ENCODE assay signal across 1 cellular context in genomic region chr2:137228566-137228965, GRCh38.
TF ChIP-seq lines count a peak whose summit lies in the region.

No MANE protein-coding gene starts in this region.

TF ChIP-seq in HepG2, 621 proteins besides CTCF, POLR2A, EP300 and RAD21 (continued from another document):
- TF ChIP-seq MYPOP (CRISPR knock-in tag; IDR thresholded peaks at IDR 0.05) (no peak), RELA (CRISPR knock-in tag; IDR thresholded peaks at IDR 0.05) (no peak), ATRX (CRISPR knock-in tag; IDR thresholded peaks at IDR 0.05; ENCODE audit: borderline replicate concordance) (no peak), SMC3 (IDR thresholded peaks at IDR 0.05; ENCODE audit: low read length) (no peak), ARHGAP35 (CRISPR knock-in tag; IDR thresholded peaks at IDR 0.05; ENCODE audit: borderline replicate concordance) (no peak)
